Comparison of ENCODE assay signal across 1 cellular context in genomic region chr1:208728815-208729214, GRCh38.
TF ChIP-seq lines count a peak whose summit lies in the region.

No MANE protein-coding gene starts in this region.

TF ChIP-seq in SK-N-SH treated with all-trans-retinoic acid at 6 μM for 48 hours, 23 proteins besides CTCF, POLR2A, EP300 and RAD21 (continued from another document):
- TF ChIP-seq CREB5 (CRISPR knock-in tag; IDR thresholded peaks at IDR 0.05; ENCODE audit: low read depth): no peak
- TF ChIP-seq GLIS3 (CRISPR knock-in tag; IDR thresholded peaks at IDR 0.05): no peak
- TF ChIP-seq TCF4 (CRISPR knock-in tag; IDR thresholded peaks at IDR 0.05; ENCODE audit: borderline replicate concordance): no peak
- no peak for TF ChIP-seq PPARA (CRISPR knock-in tag; IDR thresholded peaks at IDR 0.05; ENCODE audit: borderline replicate concordance)
- no peak for TF ChIP-seq ESRRG (CRISPR knock-in tag; IDR thresholded peaks at IDR 0.05)
- no peak for TF ChIP-seq ZNF8 (CRISPR knock-in tag; IDR thresholded peaks at IDR 0.05)
- TF ChIP-seq RARB (CRISPR knock-in tag; IDR thresholded peaks at IDR 0.05): no peak
- TF ChIP-seq CSDC2 (CRISPR knock-in tag; IDR thresholded peaks at IDR 0.05): no peak
